ENCODE assay signal across 8 cellular contexts in the genomic region with DNA sequence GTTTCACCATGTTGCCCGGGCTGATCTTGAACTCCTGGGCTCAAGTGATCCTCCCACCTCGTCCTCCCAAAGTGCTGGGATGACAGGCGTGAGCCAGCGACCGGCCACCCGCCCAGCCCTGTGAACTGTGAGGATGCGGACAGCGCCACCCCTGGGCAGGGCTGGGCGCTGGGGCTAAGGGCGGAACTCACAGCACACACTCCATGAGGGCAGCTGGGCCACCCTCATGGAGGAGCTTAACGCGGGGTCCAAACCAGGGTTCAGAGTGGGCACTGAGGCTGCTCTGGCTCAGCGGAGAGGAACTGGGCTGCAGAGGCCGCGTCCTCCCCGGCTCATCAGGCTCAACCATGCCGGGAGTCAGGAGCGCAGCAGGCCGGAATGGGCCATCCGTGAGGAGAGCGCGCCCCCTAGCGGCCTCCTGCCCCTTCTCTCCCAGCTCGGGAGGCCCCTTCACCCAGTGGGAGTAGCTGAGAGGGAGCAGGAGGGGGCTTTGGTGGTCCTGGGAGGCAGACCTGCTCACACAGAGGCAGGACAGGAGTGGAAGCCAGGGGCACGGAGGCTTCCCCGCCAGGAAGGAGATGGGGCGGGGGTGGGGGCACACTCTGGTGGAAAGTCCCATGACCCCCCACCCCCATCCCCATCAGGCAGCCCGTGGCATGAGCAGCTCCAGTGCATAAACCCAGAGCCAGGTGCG. TPM values are rescaled to one million over a fixed set of nuclear protein-coding genes. Genes with fewer than 3 reads are reported as not detected.
A peak's percentile ranks its signal among the peaks of the same experiment; 100 is the strongest.
DNase-seq lines count a peak whose midpoint lies in the region; ATAC-seq and TF ChIP-seq lines count a peak whose summit lies in the region.

No MANE protein-coding gene starts in this region.

- 24 to 30% methylated on average over 8 to 29 of the region's 29 CpGs for WGBS in lower leg skin, 2 donors

- peak overlapping the region; percentile 73 for H3K4me2 ChIP-seq in HCT116 (ENCODE audit: low read length)

- H3K4me3 ChIP-seq in HCT116 (replicated peaks in 1 of 2; ENCODE audit: low read depth in 1 of 2, low read length in 2 of 2) (peak overlapping the region in 1 of 2 experiments; percentile 34; a peak in 2 of 4 replicates), coronary artery (peak overlapping the region; percentile 51), lower leg skin (ENCODE audit: low read depth, poor library complexity, severe bottlenecking) (no peak overlapping the region)

- peak overlapping the region; percentile 40; the same call in 1 of the 2 replicates for H3K9ac ChIP-seq in HCT116 (ENCODE audit: low read length)

- H3K27ac ChIP-seq in C4-2B (no peak overlapping the region), HCT116 (ENCODE audit: low read depth, low read length) (no peak overlapping the region; the same call in 1 of the 2 replicates), coronary artery (peak overlapping the region in 1 of 2 donors; percentile 40)

- RAD21 ChIA-PET in HCT116 (lab: Charles Lee; ENCODE audit: low non-redundant PET in 1 of 2, low total read pairs in 2 of 2, uncharacterized antibody in 2 of 2, unreplicated experiment in 2 of 2), result interaction anchor here (0.8 to 1.8 kb wide), 7 partner anchors 13 to 523 kb away, joined by 3 to 13 read pairs (median 3); partner anchors contain the start of genes CORO7 (in 1 of the 2) and PAM16 (in 1 of the 2)

- H4K20me1 ChIP-seq in HCT116 (ENCODE audit: insufficient read depth), result no peaks in the 10 kb centered on the region

- peaks cover 10 to 11% of the 10 kb centered on the region in 2 experiments; a peak in 3 of 4 replicates for H3K4me1 ChIP-seq in HCT116 (ENCODE audit: control insufficient read depth in 1 of 2, insufficient read depth in 2 of 2, low read length in 2 of 2)

- peak; percentile 98 for TF ChIP-seq RAD21 in HCT116 (IDR thresholded peaks at IDR 0.05; ENCODE audit: low read depth)

- H3K36me3 ChIP-seq in HCT116 (ENCODE audit: control insufficient read depth in 1 of 2, insufficient read depth in 2 of 2, low read length in 2 of 2), result no peaks in the 10 kb centered on the region

- H3K27me3 ChIP-seq in HCT116 (ENCODE audit: insufficient read depth, low read length), result no peaks in the 10 kb centered on the region

- no peaks in the 10 kb centered on the region for H3K79me2 ChIP-seq in HCT116 (ENCODE audit: insufficient read depth, low read length)

- TF ChIP-seq CTCF in C4-2B (conservative IDR thresholded peaks at IDR 0.05), result peak; percentile 97
- peak; percentile 90 to 96 (median 94) for TF ChIP-seq CTCF in HCT116 (IDR thresholded peaks at IDR 0.05 in 2 of 3, conservative IDR thresholded peaks at IDR 0.05 in 1 of 3; ENCODE audit: borderline replicate concordance in 1 of 3, insufficient read depth in 1 of 3, low read depth in 2 of 3, low read length in 2 of 3)
- TF ChIP-seq CTCF in coronary artery (IDR thresholded peaks at IDR 0.05), result peak; percentile 93
- peak in 1 of 3 donors; percentile 86 for TF ChIP-seq CTCF in lower leg skin (IDR thresholded peaks at IDR 0.05)

- no peak for TF ChIP-seq POLR2A in HCT116 (IDR thresholded peaks at IDR 0.05; ENCODE audit: borderline replicate concordance, extremely low read depth, insufficient read depth, insufficient read length)
- TF ChIP-seq POLR2A in lower leg skin (IDR thresholded peaks at IDR 0.05), result no peak

- POLR2A ChIA-PET in HCT116 (lab: Charles Lee), result interaction anchor here (0.8 kb wide), 1 partner anchor 131 kb away, joined by 3 read pairs; no protein-coding TSS in a partner anchor

- BruUV-seq in HCT116 (replicated peaks; lab: Mats Ljungman, UMichigan), result no TSS peak

- CTCF ChIA-PET in HCT116 (lab: Charles Lee), result interaction anchor here (0.6 to 3.2 kb wide), 26 partner anchors 10 to 712 kb away, joined by 3 to 52 read pairs (median 5); partner anchors contain the start of genes CORO7, PAM16, TFAP4 and VASN

- H3K9me2 ChIP-seq in HCT116 (ENCODE audit: insufficient read depth), result no peaks in the 10 kb centered on the region

- intact Hi-C loops in HCT116 (cut with micrococcal nuclease), result loop anchor here (1.0 to 10.0 kb wide), 3 partner anchors 43 to 552 kb away; partner anchors contain the start of gene SEC14L5
- intact Hi-C loops in lower leg skin (cut with DNase I; ENCODE audit: low total_unique reads), result no loop called here

- DNase-seq in HCT116 (ENCODE audit: low read depth, low spot score) (peak; percentile 35), NCI-H510A treated with DMSO at 0.1 percent for 48 hours (lab: John Stamatoyannopoulos, UW) (peak; percentile 52), coronary artery (ENCODE audit: low spot score) (peak; percentile 87), lower leg skin (ENCODE audit: low spot score in 2 of 2) (peak; percentile 63 to 96)
- DNase-seq in activated CD4-positive, alpha-beta T cell treated with anti-CD3 and anti-CD28 coated beads, Interleukin-2, amount 50 U/mL, for 1 hour, result peak; percentile 64
- DNase-seq in stimulated activated CD4-positive, alpha-beta T cell treated with anti-CD3 and anti-CD28 coated beads, TNF-alpha, amount 100 ng/mL, for 48 hours (ENCODE audit: low read depth in 3 of 3), result peak; percentile 33 to 66 (median 55)

- no peaks in the 10 kb centered on the region for H3K9me3 ChIP-seq in HCT116 (ENCODE audit: control insufficient read depth in 1 of 2, insufficient read depth in 1 of 2, low read depth in 1 of 2, low read length in 2 of 2)

- ATAC-seq in HCT116, result peak; percentile 91
- no peak for ATAC-seq in HG03571 (IDR thresholded peaks at IDR 0.05; ENCODE audit: unreplicated experiment)

- no peak overlapping the region for H2AFZ ChIP-seq in HCT116 (ENCODE audit: low read depth, low read length, poor library complexity, severe bottlenecking)

TF ChIP-seq in HCT116, 20 proteins besides CTCF, POLR2A, EP300 and RAD21 (continues in another document):
- TF ChIP-seq SRF (IDR thresholded peaks at IDR 0.05; ENCODE audit: low read depth) (no peak), ZBTB33 (IDR thresholded peaks at IDR 0.05; ENCODE audit: extremely low read depth, insufficient replicate concordance, low read length) (no peak), TCF7L2 (IDR thresholded peaks at IDR 0.05; ENCODE audit: borderline replicate concordance, extremely low read depth, insufficient read depth, insufficient read length) (no peak), FOSL1 (IDR thresholded peaks at IDR 0.05; ENCODE audit: low read depth) (no peak), ZFX (IDR thresholded peaks at IDR 0.05) (no peak; the same call in 1 of the 2 replicates), REST (IDR thresholded peaks at IDR 0.05; ENCODE audit: low read depth) (no peak), CEBPB (IDR thresholded peaks at IDR 0.05; ENCODE audit: low read depth) (no peak), SIN3A (IDR thresholded peaks at IDR 0.05; ENCODE audit: low read depth) (no peak), ZNF274 (IDR thresholded peaks at IDR 0.05; ENCODE audit: low read depth, low read length) (no peak), CBX3 (IDR thresholded peaks at IDR 0.05; ENCODE audit: low read depth) (no peak), EGR1 (IDR thresholded peaks at IDR 0.05; ENCODE audit: low read depth) (no peak), JUND (IDR thresholded peaks at IDR 0.05) (no peak), SP1 (IDR thresholded peaks at IDR 0.05; ENCODE audit: low read depth) (no peak)

RNA-seq across cellular contexts. Expression of gene CORO7, which starts 13.8 kb away (rescaled TPM):
- total RNA-seq in HCT116 (2021; ENCODE audit: unreplicated experiment), result 21.3 TPM
- polyA plus RNA-seq in HCT116 (2012), result 9.7 and 11.0 TPM in 2 replicates
- total RNA-seq in lower leg skin, result 10 to 100 TPM; 18.4 to 39.0 (median 22.7) TPM

RNA-seq across cellular contexts. Expression of gene DNAJA3, which starts 23.1 kb away (rescaled TPM):
- total RNA-seq in HCT116 (2021; ENCODE audit: unreplicated experiment), result 93.3 TPM
- polyA plus RNA-seq in HCT116 (2012), result 81.3 and 81.4 TPM in 2 replicates
- total RNA-seq in lower leg skin, result 10 to 100 TPM; 37.4 to 44.1 (median 40.8) TPM

RNA-seq across cellular contexts. Expression of gene VASN, which starts 30.9 kb away (rescaled TPM):
- 6.3 TPM for total RNA-seq in HCT116 (2021; ENCODE audit: unreplicated experiment)
- 6.7 and 7.4 TPM in 2 replicates for polyA plus RNA-seq in HCT116 (2012)
- total RNA-seq in lower leg skin, result 10 to 100 TPM; 35.6 to 52.8 (median 46.7) TPM

RNA-seq across cellular contexts. Expression of gene PAM16, which starts 51.5 kb away (rescaled TPM):
- total RNA-seq in HCT116 (2021; ENCODE audit: unreplicated experiment) (102 TPM), lower leg skin (10 to 100 TPM; 26.2 to 64.5 (median 40.9) TPM)
- polyA plus RNA-seq in HCT116 (2012), result 98.6 and 111 TPM in 2 replicates

Comparison
In these comparisons a context has a peak if more than half of its experiments do, and no peak if none do; other contexts are left out.
1. DNase-seq: peak in every context shown above with its lines; median percentile 87 in coronary artery; 80 in lower leg skin; 64 in activated CD4-positive, alpha-beta T cell treated with anti-CD3 and anti-CD28 coated beads, Interleukin-2, amount 50 U/mL, for 1 hour; 55 in stimulated activated CD4-positive, alpha-beta T cell treated with anti-CD3 and anti-CD28 coated beads, TNF-alpha, amount 100 ng/mL, for 48 hours; 52 in NCI-H510A treated with DMSO at 0.1 percent for 48 hours; 35 in HCT116.